Comparison of ENCODE assay signal across 9 cellular contexts in the genomic region with DNA sequence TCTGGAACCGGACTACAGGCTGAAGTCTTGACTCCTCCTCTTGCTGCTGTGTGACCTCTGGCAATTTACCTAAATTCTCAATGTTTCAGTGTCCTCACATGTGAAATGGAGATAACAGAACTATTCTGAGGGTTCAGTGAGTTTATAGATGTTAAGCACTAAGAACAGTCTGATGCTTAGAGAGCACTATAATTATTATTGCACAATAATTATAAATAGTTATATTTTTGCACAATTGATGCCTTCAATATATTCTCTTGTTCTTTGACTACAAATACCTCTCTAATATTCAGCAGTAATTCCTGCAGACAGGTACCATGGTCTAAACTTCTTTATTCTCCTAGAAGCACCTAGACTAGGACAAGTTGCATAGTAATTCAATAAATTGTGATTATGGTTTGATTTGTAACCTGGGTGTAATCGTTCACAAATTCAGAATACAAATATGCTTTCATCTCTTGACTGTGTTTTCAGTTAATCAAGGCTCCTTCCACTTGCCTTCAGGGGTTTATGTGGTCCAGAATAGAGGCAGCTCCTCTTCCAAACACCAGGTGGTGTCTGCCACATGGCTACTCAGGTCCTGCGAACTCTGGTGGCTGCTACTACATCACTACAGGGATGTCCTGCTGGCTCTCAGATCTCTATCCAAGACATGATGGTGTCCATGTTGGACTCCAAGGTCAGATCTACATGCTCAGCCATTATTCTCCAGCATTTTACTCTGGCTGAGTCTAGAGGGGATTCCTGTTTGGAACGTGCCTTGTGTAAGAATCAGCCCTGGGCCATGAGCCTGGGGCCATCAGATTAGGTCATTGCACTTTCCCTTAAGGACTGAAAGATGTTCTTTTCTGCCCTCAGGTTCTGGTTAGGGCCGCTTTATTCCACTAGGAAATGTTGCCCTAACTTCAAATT.
DNase-seq lines count a peak whose midpoint lies in the region; ATAC-seq and TF ChIP-seq lines count a peak whose summit lies in the region.
"Had no signal": no experiment of that assay in that cellular context is flagged by ENCODE, and none has a peak within 500 bp of the region (broad histone marks: within the 10 kb centered on the region; RNA-seq: fewer than 3 reads in every experiment).

No MANE protein-coding gene starts in this region.

- intact Hi-C loops in CD14-positive monocyte (cut with micrococcal nuclease) (no loop called here), sigmoid colon (cut with DNase I) (no loop called here), dorsolateral prefrontal cortex (cut with DNase I) (no loop called here)

- H3K4me1 ChIP-seq in sigmoid colon, result no peaks in the 10 kb centered on the region
- H3K4me1 ChIP-seq: HAP-1 had no signal

- TF ChIP-seq POLR2A in sigmoid colon (IDR thresholded peaks at IDR 0.05), result no peak

- no peaks in the 10 kb centered on the region for H3K9me3 ChIP-seq in sigmoid colon
- H3K9me3 ChIP-seq: HAP-1 had no signal

- no peaks in the 10 kb centered on the region for H3K27me3 ChIP-seq in sigmoid colon
- H3K27me3 ChIP-seq in dorsolateral prefrontal cortex, result peaks cover 0 to 23% (median 0%) of the 10 kb centered on the region in 45 donors

- H3K9me3 Mint-ChIP-seq in CD14-positive monocyte, result peaks cover 0 to 3% (median 0%) of the 10 kb centered on the region in 7 donors
- no peaks in the 10 kb centered on the region for H3K9me3 Mint-ChIP-seq in effector memory CD8-positive, alpha-beta T cell

- H3K36me3 ChIP-seq in sigmoid colon, result no peaks in the 10 kb centered on the region
- H3K36me3 ChIP-seq: HAP-1 had no signal

- peak; percentile 36 for ATAC-seq in GM19452 (IDR thresholded peaks at IDR 0.05; ENCODE audit: unreplicated experiment)
- peak; percentile 39 for ATAC-seq in effector memory CD8-positive, alpha-beta T cell (replicated peaks)
- ATAC-seq in HG03457 (IDR thresholded peaks at IDR 0.05; ENCODE audit: unreplicated experiment), result no peak
- no peak for ATAC-seq in GM21737 (IDR thresholded peaks at IDR 0.05; ENCODE audit: unreplicated experiment)

- no peaks in the 10 kb centered on the region for H3K36me3 Mint-ChIP-seq in CD14-positive monocyte
- H3K36me3 Mint-ChIP-seq in effector memory CD8-positive, alpha-beta T cell (ENCODE audit: insufficient read depth), result no peaks in the 10 kb centered on the region

- H3K4me3 ChIP-seq in sigmoid colon, result no peak overlapping the region
- no peak overlapping the region for H3K4me3 ChIP-seq in dorsolateral prefrontal cortex
- H3K4me3 ChIP-seq: HAP-1 had no signal

- H3K4me3 Mint-ChIP-seq in CD14-positive monocyte, result no peak overlapping the region
- no peak overlapping the region for H3K4me3 Mint-ChIP-seq in effector memory CD8-positive, alpha-beta T cell

- no peak for TF ChIP-seq EP300 in sigmoid colon (IDR thresholded peaks at IDR 0.05)

- no peaks in the 10 kb centered on the region for H3K4me1 Mint-ChIP-seq in CD14-positive monocyte
- peaks cover 3 to 5% of the 10 kb centered on the region in 2 donors for H3K4me1 Mint-ChIP-seq in effector memory CD8-positive, alpha-beta T cell (ENCODE audit: low read depth in 2 of 2)

- WGBS in sigmoid colon, 2 donors, result 39 to 83% methylated on average over 5 of the region's 5 CpGs

- no peak overlapping the region for H3K27ac ChIP-seq in sigmoid colon
- H3K27ac ChIP-seq in dorsolateral prefrontal cortex, result no peak overlapping the region

- DNase-seq in CD14-positive monocyte (ENCODE audit: low spot score), result no peak
- peak; percentile 20 for DNase-seq in HPDE6-E6E7 (ENCODE audit: extremely low spot score)
- no peak for DNase-seq in effector memory CD8-positive, alpha-beta T cell
- DNase-seq in sigmoid colon, result no peak
- DNase-seq in dorsolateral prefrontal cortex, result no peak

- TF ChIP-seq CTCF in CD14-positive monocyte (IDR thresholded peaks at IDR 0.05), result peak; percentile 24
- TF ChIP-seq CTCF in sigmoid colon (IDR thresholded peaks at IDR 0.05), result no peak
- TF ChIP-seq CTCF in dorsolateral prefrontal cortex (IDR thresholded peaks at IDR 0.05 in 54 of 56, conservative IDR thresholded peaks at IDR 0.05 in 2 of 56; ENCODE audit: low read depth in 1 of 56, partially characterized antibody in 56 of 56), result no peak

- peaks cover 1 to 3% (median 2%) of the 10 kb centered on the region in 3 donors for H3K27me3 Mint-ChIP-seq in CD14-positive monocyte (ENCODE audit: low read depth in 3 of 3)
- peaks cover 0 to 34% of the 10 kb centered on the region in 2 donors for H3K27me3 Mint-ChIP-seq in effector memory CD8-positive, alpha-beta T cell

- no peak overlapping the region for H3K27ac Mint-ChIP-seq in CD14-positive monocyte
- H3K27ac Mint-ChIP-seq in effector memory CD8-positive, alpha-beta T cell, result no peak overlapping the region

Comparison
In these comparisons a context has a peak if more than half of its experiments do, and no peak if none do; other contexts are left out.
1. ATAC-seq: peak in GM19452 (single experiment) and effector memory CD8-positive, alpha-beta T cell (single experiment); none in HG03457 (single experiment) and GM21737 (single experiment).